9 cellular contexts compared by ENCODE assay signal in the genomic region with DNA sequence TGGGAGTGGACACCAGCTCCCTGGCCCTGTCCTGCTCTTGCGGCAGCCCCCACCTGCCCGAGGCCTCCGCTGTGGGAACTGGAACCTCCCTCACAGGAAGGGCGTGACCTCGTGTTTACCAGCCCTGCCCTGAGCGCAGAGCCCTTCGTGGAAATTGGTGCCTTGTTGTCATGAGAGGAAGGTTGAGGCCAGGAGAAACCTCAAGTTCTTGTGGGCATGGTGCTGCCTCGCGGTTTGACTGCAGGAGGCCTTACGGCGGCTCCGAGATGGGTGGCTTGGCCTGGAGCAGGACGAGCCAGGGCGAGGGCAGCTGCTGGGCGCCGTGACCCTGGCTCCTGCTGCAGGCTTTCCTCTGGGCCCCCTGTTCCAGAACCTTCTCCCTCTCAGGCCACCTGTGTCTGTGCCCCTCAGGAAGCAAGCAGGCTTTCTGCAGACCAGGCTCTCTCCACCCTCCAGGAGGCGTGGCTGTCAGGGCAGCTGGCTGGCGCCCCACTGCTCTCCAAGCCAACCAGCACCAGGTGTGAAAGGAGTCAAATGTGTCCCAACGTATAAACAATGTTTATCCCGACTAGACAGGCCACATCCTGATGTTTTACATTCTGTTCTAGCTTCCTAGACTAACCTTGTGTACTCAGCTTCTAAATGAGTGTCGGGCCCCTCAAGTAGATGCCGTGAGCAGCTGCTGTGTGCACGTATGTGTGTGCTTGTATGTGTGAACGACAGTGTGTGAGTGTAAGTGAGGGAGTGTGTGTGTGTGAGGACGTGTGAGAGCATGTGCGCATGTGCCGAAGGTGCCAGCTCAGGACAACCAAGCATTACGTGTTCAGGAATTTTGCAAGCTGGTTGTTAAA. TPM values are rescaled to one million over a fixed set of nuclear protein-coding genes. Genes with fewer than 3 reads are reported as not detected.
DNase-seq lines count a peak whose midpoint lies in the region; ATAC-seq and TF ChIP-seq lines count a peak whose summit lies in the region.
"Had no signal": no experiment of that assay in that cellular context is flagged by ENCODE, and none has a peak within 500 bp of the region (broad histone marks: within the 10 kb centered on the region; RNA-seq: fewer than 3 reads in every experiment).

No MANE protein-coding gene starts in this region.

- no peak overlapping the region for H3K4me3 ChIP-seq in coronary artery

- CTCF ChIA-PET in activated CD8-positive, alpha-beta T cell treated with anti-CD3 and anti-CD28 coated beads for 36 hours (lab: Charles Lee): interaction anchor here (0.9 to 2.4 kb wide), 9 partner anchors 9 to 83 kb away, joined by 3 to 7 read pairs (median 4); no protein-coding TSS in a partner anchor

- H3K36me3 Mint-ChIP-seq in activated CD8-positive, alpha-beta T cell treated with anti-CD3 and anti-CD28 coated beads for 36 hours (ENCODE audit: low read depth): no peaks in the 10 kb centered on the region
- peaks cover 2% of the 10 kb centered on the region for H3K36me3 Mint-ChIP-seq in HFFc6 (ENCODE audit: low read depth)

- H3K27me3 Mint-ChIP-seq in activated CD8-positive, alpha-beta T cell treated with anti-CD3 and anti-CD28 coated beads for 36 hours: no peaks in the 10 kb centered on the region
- H3K27me3 Mint-ChIP-seq in HFFc6 (ENCODE audit: insufficient read depth): peaks cover 12% of the 10 kb centered on the region

- intact Hi-C loops in activated CD8-positive, alpha-beta T cell treated with anti-CD3 and anti-CD28 coated beads for 36 hours (cut with micrococcal nuclease): loop anchor here (5.0 kb wide), 1 partner anchor 84 kb away; no protein-coding TSS in a partner anchor

- H3K4me3 Mint-ChIP-seq in activated CD8-positive, alpha-beta T cell treated with anti-CD3 and anti-CD28 coated beads for 36 hours: no peak overlapping the region
- no peak overlapping the region for H3K4me3 Mint-ChIP-seq in HFFc6

- TF ChIP-seq CTCF in activated CD8-positive, alpha-beta T cell treated with anti-CD3 and anti-CD28 coated beads for 36 hours (IDR thresholded peaks at IDR 0.05): no peak
- no peak for TF ChIP-seq CTCF in HFFc6 (IDR thresholded peaks at IDR 0.05)
- TF ChIP-seq CTCF in coronary artery (IDR thresholded peaks at IDR 0.05): no peak

- ATAC-seq in activated CD8-positive, alpha-beta T cell treated with anti-CD3 and anti-CD28 coated beads for 36 hours: peak; percentile 28
- no peak for ATAC-seq in GM19397 (IDR thresholded peaks at IDR 0.05; ENCODE audit: unreplicated experiment)

- no peak overlapping the region for H3K27ac ChIP-seq in coronary artery

- peaks cover 30% of the 10 kb centered on the region for H3K4me1 Mint-ChIP-seq in activated CD8-positive, alpha-beta T cell treated with anti-CD3 and anti-CD28 coated beads for 36 hours (ENCODE audit: low read depth)
- H3K4me1 Mint-ChIP-seq in HFFc6 (ENCODE audit: low read depth): no peaks in the 10 kb centered on the region

- peak; percentile 72 for DNase-seq in CMK (ENCODE audit: low read depth)
- DNase-seq in NCI-H2081 (lab: John Stamatoyannopoulos, UW): peak; percentile 54 to 88
- peak; percentile 73 for DNase-seq in activated CD8-positive, alpha-beta T cell treated with anti-CD3 and anti-CD28 coated beads for 36 hours
- DNase-seq in left kidney (ENCODE audit: low read depth, low spot score): peak; percentile 74
- DNase-seq in HFFc6: no peak
- no peak for DNase-seq in D341Med (ENCODE audit: low spot score)
- DNase-seq in coronary artery (ENCODE audit: low spot score): no peak

- peaks cover under 1% of the 10 kb centered on the region for H3K9me3 Mint-ChIP-seq in activated CD8-positive, alpha-beta T cell treated with anti-CD3 and anti-CD28 coated beads for 36 hours
- peaks cover 1% of the 10 kb centered on the region; the same call in 1 of the 2 replicates for H3K9me3 Mint-ChIP-seq in HFFc6

- POLR2A ChIA-PET in activated CD8-positive, alpha-beta T cell treated with anti-CD3 and anti-CD28 coated beads for 36 hours (lab: Charles Lee): interaction anchor here (0.9 to 5.4 kb wide), 5 partner anchors 8 to 82 kb away, joined by 3 to 50 read pairs (median 4); no protein-coding TSS in a partner anchor

- no peak overlapping the region for H3K27ac Mint-ChIP-seq in activated CD8-positive, alpha-beta T cell treated with anti-CD3 and anti-CD28 coated beads for 36 hours
- H3K27ac Mint-ChIP-seq in HFFc6: no peak overlapping the region

RNA-seq across cellular contexts. Expression of a gene that starts 10.4 kb away (rescaled TPM):
- total RNA-seq in activated CD8-positive, alpha-beta T cell treated with anti-CD3 and anti-CD28 coated beads for 36 hours: 10 to 100 TPM; 28.9 to 32.3 TPM
- total RNA-seq in HFFc6 (2021; fragmentation: NEBNext Ultra II Directional; extraction: Animal tissue kit (Norgen Biotek cat#: 25700)): 10 to 100 TPM; 31.6 to 37.6 (median 33.1) TPM

RNA-seq across cellular contexts. Expression of a gene that starts 36.2 kb away (rescaled TPM):
- not detected for total RNA-seq in activated CD8-positive, alpha-beta T cell treated with anti-CD3 and anti-CD28 coated beads for 36 hours
- not detected for total RNA-seq in HFFc6 (2021; fragmentation: NEBNext Ultra II Directional; extraction: Animal tissue kit (Norgen Biotek cat#: 25700))
- total RNA-seq: urinary bladder had no signal

Comparison
In these comparisons a context has a peak if more than half of its experiments do, and no peak if none do; other contexts are left out.
1. DNase-seq: peak in CMK (single experiment), NCI-H2081 (2 of 2), activated CD8-positive, alpha-beta T cell treated with anti-CD3 and anti-CD28 coated beads for 36 hours (single experiment) and left kidney (single experiment); none in HFFc6 (single experiment), D341Med (single experiment) and coronary artery (single experiment).